In genomic region chr14:65206448-65207096, GRCh38 we compare ENCODE assay signal across 9 cellular contexts.
DNase-seq lines count a peak whose midpoint lies in the region; ATAC-seq and TF ChIP-seq lines count a peak whose summit lies in the region.
"Had no signal": no experiment of that assay in that cellular context is flagged by ENCODE, and none has a peak within 500 bp of the region (broad histone marks: within the 10 kb centered on the region; RNA-seq: fewer than 3 reads in every experiment).

No MANE protein-coding gene starts in this region.

- ATAC-seq in GM21515 (IDR thresholded peaks at IDR 0.05; ENCODE audit: unreplicated experiment) = peak; percentile 62

- no peak overlapping the region for H3K9ac ChIP-seq in adipocyte (ENCODE audit: low read length)

- H3K4me3 ChIP-seq in GM12865 (ENCODE audit: low read depth, low read length) = peak overlapping the region; percentile 44
- H3K4me3 ChIP-seq in adipocyte (ENCODE audit: low read length) = no peak overlapping the region
- H3K4me3 ChIP-seq: lung had no signal

- no peak for TF ChIP-seq POLR2A in erythroblast (IDR thresholded peaks at IDR 0.05; ENCODE audit: low read length)

- H3K36me3 ChIP-seq in adipocyte (ENCODE audit: control insufficient read depth, insufficient read depth, low read length, severe bottlenecking) = no peaks in the 10 kb centered on the region

- DNase-seq in GM12865 (ENCODE audit: low read depth) = peak; percentile 91
- DNase-seq in HPDE6-E6E7 (ENCODE audit: extremely low spot score) = peak; percentile 31
- DNase-seq in adipocyte (ENCODE audit: low read depth) = peak; percentile 31
- no peak for DNase-seq in NCI-H510A (lab: John Stamatoyannopoulos, UW)
- DNase-seq in NCI-H1417 (lab: John Stamatoyannopoulos, UW) = no peak
- DNase-seq in NCI-H748 treated with DMSO at 0.1 percent for 48 hours (lab: John Stamatoyannopoulos, UW) = no peak
- no peak for DNase-seq in erythroblast (lab: John Stamatoyannopoulos, UW)

- no peaks in the 10 kb centered on the region for H3K27me3 ChIP-seq in adipocyte (replicated peaks; ENCODE audit: control insufficient read depth, insufficient read depth, low read length)

- no peaks in the 10 kb centered on the region for H3K9me3 ChIP-seq in adipocyte (ENCODE audit: control insufficient read depth, low read length)

- TF ChIP-seq CTCF in GM12865 (IDR thresholded peaks at IDR 0.05; ENCODE audit: insufficient read depth, low read depth, low read length, missing control alignments) = no peak

- peaks cover 27% of the 10 kb centered on the region for H3K4me1 ChIP-seq in adipocyte (ENCODE audit: control insufficient read depth, insufficient read depth, low read length)

Comparison
In these comparisons a context has a peak if more than half of its experiments do, and no peak if none do; other contexts are left out.
1. DNase-seq: peak in GM12865 (single experiment), HPDE6-E6E7 (single experiment) and adipocyte (single experiment); none in NCI-H510A (single experiment), NCI-H1417 (0 of 3), NCI-H748 treated with DMSO at 0.1 percent for 48 hours (single experiment) and erythroblast (0 of 2).